Comparison of ENCODE assay signal across 13 cellular contexts in the genomic region with DNA sequence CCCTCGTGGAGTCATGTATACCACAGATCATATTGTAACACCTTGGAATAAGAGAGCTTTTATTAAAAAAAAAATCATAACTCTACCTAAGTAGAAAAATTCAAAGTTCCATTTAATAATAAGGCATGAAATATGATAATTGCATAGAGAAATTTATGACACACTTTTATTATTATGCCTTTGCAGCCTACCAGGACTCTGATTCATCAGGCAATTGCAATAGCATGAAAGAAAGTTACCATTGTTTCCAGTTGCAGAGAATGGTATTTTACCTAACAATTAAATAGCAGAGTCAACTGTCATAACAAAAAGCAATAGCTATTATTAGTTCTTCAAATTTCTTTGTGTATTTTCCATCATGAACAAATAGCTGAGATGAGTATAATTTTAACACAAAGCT.
DNase-seq lines count a peak whose midpoint lies in the region; TF ChIP-seq lines count a peak whose summit lies in the region.
"Had no signal": no experiment of that assay in that cellular context is flagged by ENCODE, and none has a peak within 500 bp of the region (broad histone marks: within the 10 kb centered on the region; RNA-seq: fewer than 3 reads in every experiment).

No MANE protein-coding gene starts in this region.

- intact Hi-C loops in stomach (cut with DNase I; ENCODE audit: low total_unique reads) = no loop called here

- no peak for TF ChIP-seq EP300 in stomach (IDR thresholded peaks at IDR 0.05)

- no peak overlapping the region for H3K27ac ChIP-seq in stomach
- H3K27ac ChIP-seq: PC-9 had no signal

- WGBS in stomach, 5 donors = 83 to 90% (median 86%) methylated on average over 1 of the region's 1 CpG

- TF ChIP-seq POLR2A in stomach (IDR thresholded peaks at IDR 0.05) = no peak

- no peaks in the 10 kb centered on the region for H3K36me3 ChIP-seq in stomach

- H3K4me1 ChIP-seq in stomach = no peaks in the 10 kb centered on the region

- H3K27me3 ChIP-seq in stomach = no peaks in the 10 kb centered on the region

- in situ Hi-C loops in ACHN (cut with HindIII; ENCODE audit: low pct_ligation_motif_present, low pct_unique_long_range_greater_than_20kb, low sequenced_read_pairs) = no loop called here

- DNase-seq in GM04503 (ENCODE audit: low read depth) = peak; percentile 23
- DNase-seq in amniotic epithelial cell (ENCODE audit: low read depth) = peak; percentile 7
- DNase-seq in fibroblast of pulmonary artery (ENCODE audit: low read depth) = peak; percentile 43
- DNase-seq in COLO829 (ENCODE audit: low spot score) = no peak
- DNase-seq in stomach = no peak
- DNase-seq in ACHN = no peak
- DNase-seq in activated CD4-positive, alpha-beta T cell treated with anti-CD3 and anti-CD28 coated beads, Interleukin-2, amount 50 U/mL, for 1 hour = no peak
- DNase-seq: NCI-H1048, NCI-H1694 treated with DMSO at 0.1 percent for 48 hours, NCI-H345, NCI-H69, PC-9 had no signal

- H3K4me3 ChIP-seq in fibroblast of pulmonary artery (replicated peaks; ENCODE audit: low read depth, low read length) (no peak overlapping the region), stomach (no peak overlapping the region)
- H3K4me3 ChIP-seq: GM23338, PC-9 had no signal

- no peaks in the 10 kb centered on the region for H3K9me3 ChIP-seq in stomach

- TF ChIP-seq CTCF in fibroblast of pulmonary artery (IDR thresholded peaks at IDR 0.05; ENCODE audit: low read length, missing control alignments) = no peak
- TF ChIP-seq CTCF in stomach (IDR thresholded peaks at IDR 0.05) = no peak

Comparison
In these comparisons a context has a peak if more than half of its experiments do, and no peak if none do; other contexts are left out.
1. DNase-seq: peak in GM04503 (single experiment), amniotic epithelial cell (single experiment) and fibroblast of pulmonary artery (single experiment); none in COLO829 (single experiment), stomach (single experiment), ACHN (single experiment) and activated CD4-positive, alpha-beta T cell treated with anti-CD3 and anti-CD28 coated beads, Interleukin-2, amount 50 U/mL, for 1 hour (single experiment).